In the genomic region with DNA sequence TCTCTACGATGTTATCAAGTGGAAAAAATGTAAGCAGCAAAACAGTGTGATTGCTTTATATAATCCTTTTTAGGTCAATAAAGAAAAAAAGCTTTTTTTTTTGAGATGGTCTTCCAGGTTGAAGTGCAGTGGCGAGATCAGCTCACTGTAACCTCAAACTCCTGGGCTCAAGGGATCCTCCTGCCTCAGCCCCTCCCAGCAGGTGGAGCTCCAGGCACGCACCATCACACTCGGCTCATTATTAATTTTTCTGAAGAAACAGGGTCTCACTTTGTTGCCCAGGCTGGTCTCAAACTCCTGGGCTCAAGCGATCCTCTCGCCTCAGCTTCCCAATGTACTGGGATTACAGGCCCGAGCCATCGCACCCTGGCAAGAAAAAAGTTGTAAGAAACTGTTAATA, we compare ENCODE assay signal across 10 cellular contexts. TPM values are rescaled to one million over a fixed set of nuclear protein-coding genes. Genes with fewer than 3 reads are reported as not detected.
DNase-seq lines count a peak whose midpoint lies in the region; ATAC-seq, FAIRE-seq and TF ChIP-seq lines count a peak whose summit lies in the region.
"Had no signal": no experiment of that assay in that cellular context is flagged by ENCODE, and none has a peak within 500 bp of the region (broad histone marks: within the 10 kb centered on the region; RNA-seq: fewer than 3 reads in every experiment).

No MANE protein-coding gene starts in this region.

- no peak overlapping the region for H3K4me3 ChIP-seq in heart right ventricle
- no peak overlapping the region for H3K4me3 ChIP-seq in right cardiac atrium (ENCODE audit: low read length)
- no peak overlapping the region for H3K4me3 ChIP-seq in endothelial cell of umbilical vein (replicated peaks in 1 of 3; ENCODE audit: insufficient read depth in 1 of 3, low read depth in 1 of 3, low read length in 3 of 3)
- H3K4me3 ChIP-seq in transverse colon, result no peak overlapping the region

- H3K27me3 ChIP-seq in heart right ventricle (no peaks in the 10 kb centered on the region), right cardiac atrium (ENCODE audit: control insufficient read depth, insufficient read depth) (no peaks in the 10 kb centered on the region), endothelial cell of umbilical vein (ENCODE audit: control insufficient read depth in 2 of 2, insufficient read depth in 2 of 2, low read length in 2 of 2) (no peaks in the 10 kb centered on the region), transverse colon (no peaks in the 10 kb centered on the region)

- in situ Hi-C loops in transverse colon (cut with MboI; ENCODE audit: low pct_ligation_motif_present in 1 of 4, low pct_unique_long_range_greater_than_20kb in 1 of 4, low sequenced_read_pairs in 3 of 4), result no loop called here

- WGBS in heart right ventricle, 2 donors, result 78 to 83% methylated on average over 8 of the region's 8 CpGs
- 88% methylated on average over 8 of the region's 8 CpGs for WGBS in right cardiac atrium
- 90 to 91% methylated on average over 5 to 8 of the region's 8 CpGs for WGBS in transverse colon (ENCODE audit: low coverage in 1 of 2), 2 donors

- ATAC-seq in heart right ventricle (no peak), right cardiac atrium (no peak), GM19452 (IDR thresholded peaks at IDR 0.05; ENCODE audit: unreplicated experiment) (no peak)

- H3K36me3 ChIP-seq in heart right ventricle, result peaks cover 0 to 73% (median 57%) of the 10 kb centered on the region in 9 donors
- H3K36me3 ChIP-seq in endothelial cell of umbilical vein (ENCODE audit: control insufficient read depth in 2 of 2, extremely low read depth in 1 of 2, insufficient read depth in 2 of 2, low read length in 2 of 2), result peaks cover 19 to 21% of the 10 kb centered on the region in 2 experiments
- peaks cover 0 to 61% (median 30%) of the 10 kb centered on the region in 4 donors for H3K36me3 ChIP-seq in transverse colon

- H3K27ac ChIP-seq in heart right ventricle, result no peak overlapping the region
- H3K27ac ChIP-seq in right cardiac atrium (ENCODE audit: low read length), result no peak overlapping the region
- H3K27ac ChIP-seq in RWPE1, result no peak overlapping the region
- H3K27ac ChIP-seq in endothelial cell of umbilical vein (ENCODE audit: insufficient read depth, low read depth, low read length), result no peak overlapping the region
- no peak overlapping the region for H3K27ac ChIP-seq in transverse colon

- no peak overlapping the region for H2AFZ ChIP-seq in endothelial cell of umbilical vein (ENCODE audit: low read depth, low read length)

- CTCF ChIA-PET in RWPE1 (lab: Yijun Ruan, JAX) (interaction anchor here (1.2 kb wide), 2 partner anchors 9 to 12 kb away, joined by 3 to 4 read pairs; no protein-coding TSS in a partner anchor), endothelial cell of umbilical vein (lab: Charles Lee) (interaction anchor here (0.8 to 2.3 kb wide), 9 partner anchors 13 to 232 kb away, joined by 3 to 21 read pairs (median 3); no protein-coding TSS in a partner anchor)

- H3K4me1 ChIP-seq in heart right ventricle (peaks cover 0 to 11% (median 4%) of the 10 kb centered on the region in 9 donors), right cardiac atrium (ENCODE audit: control insufficient read depth, insufficient read depth, low read length) (no peaks in the 10 kb centered on the region), endothelial cell of umbilical vein (ENCODE audit: control insufficient read depth, extremely low read depth, insufficient read depth, low read length) (no peaks in the 10 kb centered on the region), transverse colon (no peaks in the 10 kb centered on the region)

- H3K79me2 ChIP-seq in endothelial cell of umbilical vein (ENCODE audit: control insufficient read depth, insufficient read depth, low read length), result peaks cover 30% of the 10 kb centered on the region

- TF ChIP-seq POLR2A in endothelial cell of umbilical vein (IDR thresholded peaks at IDR 0.05; ENCODE audit: low read depth, low read length) (no peak), transverse colon (IDR thresholded peaks at IDR 0.05) (no peak)

- no peak for DNase-seq in heart right ventricle
- no peak for DNase-seq in right cardiac atrium
- no peak for DNase-seq in RWPE1 (ENCODE audit: low spot score)
- DNase-seq in endothelial cell of umbilical vein (ENCODE audit: low read depth, low spot score), result peak; percentile 10
- peak; percentile 32 for DNase-seq in stimulated activated CD8-positive, alpha-beta memory T cell treated with anti-CD3 and anti-CD28 coated beads, Interleukin-4, amount 100 ng/mL, for 48 hours
- DNase-seq in transverse colon, result no peak
- no peak for DNase-seq in NCI-H524 treated with DMSO at 0.1 percent for 48 hours (lab: John Stamatoyannopoulos, UW)

- POLR2A ChIA-PET in RWPE1 (lab: Yijun Ruan, JAX; ENCODE audit: low non-redundant PET) (no interaction called here), endothelial cell of umbilical vein (lab: Charles Lee) (no interaction called here)

- no peaks in the 10 kb centered on the region for H3K9me1 ChIP-seq in endothelial cell of umbilical vein (replicated peaks; ENCODE audit: control insufficient read depth, extremely low read depth, insufficient read depth, low read length)

- no peak for FAIRE-seq in endothelial cell of umbilical vein (lab: Jason Lieb, UNC)

- peaks cover 3% of the 10 kb centered on the region for H4K20me1 ChIP-seq in endothelial cell of umbilical vein (replicated peaks; ENCODE audit: control insufficient read depth, extremely low read depth, insufficient read depth, low read length)

- TF ChIP-seq CTCF in heart right ventricle (IDR thresholded peaks at IDR 0.05) (peak in 7 of 9 donors; percentile 40 to 58 (median 49)), RWPE1 (conservative IDR thresholded peaks at IDR 0.05; ENCODE audit: low read depth) (peak; percentile 31), endothelial cell of umbilical vein (IDR thresholded peaks at IDR 0.05; ENCODE audit: extremely low read depth in 1 of 2, insufficient read depth in 1 of 2, low read depth in 1 of 2, low read length in 2 of 2) (peak in 1 of 2 donors; percentile 31), transverse colon (IDR thresholded peaks at IDR 0.05) (peak in 1 of 5 experiments; percentile 30)

- H3K9ac ChIP-seq in endothelial cell of umbilical vein (replicated peaks; ENCODE audit: extremely low read depth, insufficient read depth, low read length), result no peak overlapping the region

- no TSS peak for BruUV-seq in endothelial cell of umbilical vein (replicated peaks; lab: Mats Ljungman, UMichigan)

- H3K9me3 ChIP-seq in heart right ventricle (no peaks in the 10 kb centered on the region), right cardiac atrium (ENCODE audit: control insufficient read depth, low read length) (no peaks in the 10 kb centered on the region), endothelial cell of umbilical vein (replicated peaks; ENCODE audit: control insufficient read depth, insufficient read depth, low read length) (no peaks in the 10 kb centered on the region), transverse colon (no peaks in the 10 kb centered on the region)

- dilution Hi-C loops in endothelial cell of umbilical vein (cut with MboI; ENCODE audit: extremely low pct_ligation_motif_present, low sequenced_read_pairs), result no loop called here

- intact Hi-C loops in heart right ventricle (cut with DNase I), result no loop called here
- intact Hi-C loops in right cardiac atrium (cut with DNase I), result no loop called here
- intact Hi-C loops in endothelial cell of umbilical vein (cut with micrococcal nuclease), result no loop called here
- intact Hi-C loops in transverse colon (cut with DNase I; ENCODE audit: low total_unique reads), result no loop called here

- no peak for TF ChIP-seq EP300 in transverse colon (IDR thresholded peaks at IDR 0.05; ENCODE audit: low read depth)

- H3K4me2 ChIP-seq in endothelial cell of umbilical vein (ENCODE audit: insufficient read depth, low read length), result no peak overlapping the region

RNA-seq across cellular contexts. Expression of a gene that starts 17.3 kb away (rescaled TPM):
- total RNA-seq in heart right ventricle, result 10 to 100 TPM; 16.0 to 32.8 (median 21.1) TPM
- 10 to 100 TPM in 1 of 2 donors, 1 to 10 TPM in 1; 6.4 to 11.4 TPM for polyA plus RNA-seq in heart right ventricle
- 10 to 100 TPM; 18.5 to 24.9 (median 22.6) TPM for total RNA-seq in right cardiac atrium
- 6.8 TPM for polyA plus RNA-seq in right cardiac atrium
- total RNA-seq in endothelial cell of umbilical vein, result 32.9 and 34.9 TPM in 2 replicates
- polyA plus RNA-seq in endothelial cell of umbilical vein, result 2.7 and 4.0 TPM in 2 replicates
- 4.9 and 5.4 TPM in 2 replicates for polyA plus RNA-seq in endothelial cell of umbilical vein (2011; cell fraction: cytosol; rRNA removed)
- polyA plus RNA-seq in endothelial cell of umbilical vein (2011; cell fraction: nucleus; rRNA removed), result 7.5 and 9.4 TPM in 2 replicates
- polyA plus RNA-seq in endothelial cell of umbilical vein (2012), result 10.4 and 12.2 TPM in 2 replicates
- polyA minus RNA-seq in endothelial cell of umbilical vein, result 19.7 and 25.7 TPM in 2 replicates
- polyA minus RNA-seq in endothelial cell of umbilical vein (2011; cell fraction: cytosol; rRNA and poly(A)+ RNA removed), result 34.1 TPM
- polyA minus RNA-seq in endothelial cell of umbilical vein (2011; cell fraction: nucleus; rRNA and poly(A)+ RNA removed), result 23.3 and 24.1 TPM in 2 replicates
- 100 to 1,000 TPM in 1 of 4 donors, 10 to 100 TPM in 3; 17.3 to 221 (median 19.5) TPM for total RNA-seq in transverse colon

RNA-seq across cellular contexts. Expression of a gene that starts 28.9 kb away (rescaled TPM):
- total RNA-seq in heart right ventricle (100 to 1,000 TPM in 2 of 10 donors, 10 to 100 TPM in 8; 18.7 to 143 (median 58.8) TPM), right cardiac atrium (10 to 100 TPM; 12.1 to 48.1 (median 34.7) TPM), endothelial cell of umbilical vein (not detected in 2 replicates), transverse colon (not detected)
- polyA plus RNA-seq in heart right ventricle (10 to 100 TPM in 1 of 2 donors, 1 to 10 TPM in 1; 3.2 to 88.8 TPM), right cardiac atrium (46.1 TPM), endothelial cell of umbilical vein (not detected in 2 replicates)
- not detected in 2 replicates for polyA plus RNA-seq in endothelial cell of umbilical vein (2011; cell fraction: cytosol; rRNA removed)
- not detected in 2 replicates for polyA plus RNA-seq in endothelial cell of umbilical vein (2011; cell fraction: nucleus; rRNA removed)
- polyA plus RNA-seq in endothelial cell of umbilical vein (2012), result not detected in 2 replicates
- not detected in 2 replicates for polyA minus RNA-seq in endothelial cell of umbilical vein
- not detected for polyA minus RNA-seq in endothelial cell of umbilical vein (2011; cell fraction: cytosol; rRNA and poly(A)+ RNA removed)
- not detected in 2 replicates for polyA minus RNA-seq in endothelial cell of umbilical vein (2011; cell fraction: nucleus; rRNA and poly(A)+ RNA removed)
- total RNA-seq: G401, H4 had no signal

RNA-seq across cellular contexts. Expression of a gene that starts 54.0 kb away (rescaled TPM):
- total RNA-seq in heart right ventricle (10 to 100 TPM; 25.2 to 41.7 (median 32.5) TPM), right cardiac atrium (10 to 100 TPM; 33.7 to 36.3 (median 35.4) TPM), endothelial cell of umbilical vein (55.1 and 57.0 TPM in 2 replicates), transverse colon (10 to 100 TPM; 13.8 to 25.4 (median 15.4) TPM)
- polyA plus RNA-seq in heart right ventricle (10 to 100 TPM in 1 of 2 donors, 1 to 10 TPM in 1; 2.0 to 14.5 TPM), right cardiac atrium (11.6 TPM), endothelial cell of umbilical vein (8.2 and 9.9 TPM in 2 replicates)
- polyA plus RNA-seq in endothelial cell of umbilical vein (2011; cell fraction: cytosol; rRNA removed), result 11.9 and 12.1 TPM in 2 replicates
- polyA plus RNA-seq in endothelial cell of umbilical vein (2011; cell fraction: nucleus; rRNA removed), result 22.9 and 24.3 TPM in 2 replicates
- 21.2 and 28.2 TPM in 2 replicates for polyA plus RNA-seq in endothelial cell of umbilical vein (2012)
- 31.5 and 40.8 TPM in 2 replicates for polyA minus RNA-seq in endothelial cell of umbilical vein
- 17.7 TPM for polyA minus RNA-seq in endothelial cell of umbilical vein (2011; cell fraction: cytosol; rRNA and poly(A)+ RNA removed)
- 21.7 and 22.8 TPM in 2 replicates for polyA minus RNA-seq in endothelial cell of umbilical vein (2011; cell fraction: nucleus; rRNA and poly(A)+ RNA removed)

Comparison
In these comparisons a context has a peak if more than half of its experiments do, and no peak if none do; other contexts are left out.
1. DNase-seq: peak in endothelial cell of umbilical vein (single experiment) and stimulated activated CD8-positive, alpha-beta memory T cell treated with anti-CD3 and anti-CD28 coated beads, Interleukin-4, amount 100 ng/mL, for 48 hours (single experiment); none in heart right ventricle (0 of 2), right cardiac atrium (0 of 3), RWPE1 (single experiment), transverse colon (single experiment) and NCI-H524 treated with DMSO at 0.1 percent for 48 hours (single experiment).
2. RNA of a gene that starts 28.9 kb away (total RNA-seq): 18.7 to 143 TPM in heart right ventricle and 12.1 to 48.1 TPM in right cardiac atrium; not detected in endothelial cell of umbilical vein and not detected in transverse colon; every median in the first group is over 10 times any median in the second.